1 cellular context compared by ENCODE assay signal in the genomic region with DNA sequence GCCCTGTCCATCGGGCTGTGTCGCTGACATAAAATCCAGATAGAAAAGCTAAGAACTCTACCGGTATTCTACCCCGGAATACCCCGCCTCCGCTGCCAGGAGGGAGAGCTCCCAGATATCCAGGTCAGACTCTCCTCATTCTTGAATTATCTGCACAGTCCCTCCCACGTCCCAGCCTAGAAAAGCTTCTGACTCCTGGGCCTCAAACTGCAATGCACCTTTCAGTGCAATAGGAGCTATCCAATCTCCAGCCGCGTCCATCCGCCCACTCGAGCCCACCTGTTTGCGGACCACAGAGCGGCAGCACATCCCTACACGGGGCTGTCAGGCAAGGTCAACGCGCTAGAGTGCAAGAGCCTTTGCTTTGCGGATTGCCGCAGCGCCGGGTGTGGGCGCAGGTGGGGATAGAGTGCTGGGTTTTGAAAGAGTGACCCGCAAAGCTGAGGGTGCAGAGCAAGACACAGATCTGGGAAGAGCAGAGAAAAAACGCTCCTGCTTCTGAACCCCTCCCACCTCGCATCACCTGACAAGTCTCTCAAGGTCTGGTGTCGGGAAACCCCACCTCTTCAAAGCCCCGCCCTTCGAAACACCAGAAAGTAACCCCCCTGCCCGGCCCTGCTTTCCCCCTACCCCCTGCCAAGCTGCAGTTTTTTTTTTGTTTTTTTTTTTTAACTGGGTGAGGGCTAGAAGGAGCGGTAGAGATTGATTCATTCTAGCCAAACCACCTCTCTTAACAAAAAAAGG.
TF ChIP-seq lines count a peak whose summit lies in the region.

No MANE protein-coding gene starts in this region.

TF ChIP-seq in HepG2, 621 proteins besides CTCF, POLR2A, EP300 and RAD21 (continued from another document and continues in another):
- TF ChIP-seq, protein P1, sequence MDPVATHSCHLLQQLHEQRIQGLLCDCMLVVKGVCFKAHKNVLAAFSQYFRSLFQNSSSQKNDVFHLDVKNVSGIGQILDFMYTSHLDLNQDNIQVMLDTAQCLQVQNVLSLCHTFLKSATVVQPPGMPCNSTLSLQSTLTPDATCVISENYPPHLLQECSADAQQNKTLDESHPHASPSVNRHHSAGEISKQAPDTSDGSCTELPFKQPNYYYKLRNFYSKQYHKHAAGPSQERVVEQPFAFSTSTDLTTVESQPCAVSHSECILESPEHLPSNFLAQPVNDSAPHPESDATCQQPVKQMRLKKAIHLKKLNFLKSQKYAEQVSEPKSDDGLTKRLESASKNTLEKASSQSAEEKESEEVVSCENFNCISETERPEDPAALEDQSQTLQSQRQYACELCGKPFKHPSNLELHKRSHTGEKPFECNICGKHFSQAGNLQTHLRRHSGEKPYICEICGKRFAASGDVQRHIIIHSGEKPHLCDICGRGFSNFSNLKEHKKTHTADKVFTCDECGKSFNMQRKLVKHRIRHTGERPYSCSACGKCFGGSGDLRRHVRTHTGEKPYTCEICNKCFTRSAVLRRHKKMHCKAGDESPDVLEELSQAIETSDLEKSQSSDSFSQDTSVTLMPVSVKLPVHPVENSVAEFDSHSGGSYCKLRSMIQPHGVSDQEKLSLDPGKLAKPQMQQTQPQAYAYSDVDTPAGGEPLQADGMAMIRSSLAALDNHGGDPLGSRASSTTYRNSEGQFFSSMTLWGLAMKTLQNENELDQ (CRISPR knock-in tag; IDR thresholded peaks at IDR 0.05; ENCODE audit: borderline replicate concordance): peak; percentile 17; the same call in 1 of the 2 replicates
- TF ChIP-seq ZC3H13 (CRISPR knock-in tag; IDR thresholded peaks at IDR 0.05): no peak; the same call in 1 of the 2 replicates
- TF ChIP-seq NFE2L1 (CRISPR knock-in tag; IDR thresholded peaks at IDR 0.05; ENCODE audit: borderline replicate concordance): no peak
- TF ChIP-seq, protein P2, sequence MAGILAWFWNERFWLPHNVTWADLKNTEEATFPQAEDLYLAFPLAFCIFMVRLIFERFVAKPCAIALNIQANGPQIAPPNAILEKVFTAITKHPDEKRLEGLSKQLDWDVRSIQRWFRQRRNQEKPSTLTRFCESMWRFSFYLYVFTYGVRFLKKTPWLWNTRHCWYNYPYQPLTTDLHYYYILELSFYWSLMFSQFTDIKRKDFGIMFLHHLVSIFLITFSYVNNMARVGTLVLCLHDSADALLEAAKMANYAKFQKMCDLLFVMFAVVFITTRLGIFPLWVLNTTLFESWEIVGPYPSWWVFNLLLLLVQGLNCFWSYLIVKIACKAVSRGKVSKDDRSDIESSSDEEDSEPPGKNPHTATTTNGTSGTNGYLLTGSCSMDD (CRISPR knock-in tag; IDR thresholded peaks at IDR 0.05): no peak
- TF ChIP-seq, protein P3, sequence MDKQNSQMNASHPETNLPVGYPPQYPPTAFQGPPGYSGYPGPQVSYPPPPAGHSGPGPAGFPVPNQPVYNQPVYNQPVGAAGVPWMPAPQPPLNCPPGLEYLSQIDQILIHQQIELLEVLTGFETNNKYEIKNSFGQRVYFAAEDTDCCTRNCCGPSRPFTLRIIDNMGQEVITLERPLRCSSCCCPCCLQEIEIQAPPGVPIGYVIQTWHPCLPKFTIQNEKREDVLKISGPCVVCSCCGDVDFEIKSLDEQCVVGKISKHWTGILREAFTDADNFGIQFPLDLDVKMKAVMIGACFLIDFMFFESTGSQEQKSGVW (CRISPR knock-in tag; IDR thresholded peaks at IDR 0.05; ENCODE audit: borderline replicate concordance): no peak
- TF ChIP-seq ZNF816 (CRISPR knock-in tag; IDR thresholded peaks at IDR 0.05; ENCODE audit: borderline replicate concordance): no peak
- TF ChIP-seq U2AF2 (IDR thresholded peaks at IDR 0.05; ENCODE audit: low read depth, low read length): no peak
- TF ChIP-seq, protein P4, sequence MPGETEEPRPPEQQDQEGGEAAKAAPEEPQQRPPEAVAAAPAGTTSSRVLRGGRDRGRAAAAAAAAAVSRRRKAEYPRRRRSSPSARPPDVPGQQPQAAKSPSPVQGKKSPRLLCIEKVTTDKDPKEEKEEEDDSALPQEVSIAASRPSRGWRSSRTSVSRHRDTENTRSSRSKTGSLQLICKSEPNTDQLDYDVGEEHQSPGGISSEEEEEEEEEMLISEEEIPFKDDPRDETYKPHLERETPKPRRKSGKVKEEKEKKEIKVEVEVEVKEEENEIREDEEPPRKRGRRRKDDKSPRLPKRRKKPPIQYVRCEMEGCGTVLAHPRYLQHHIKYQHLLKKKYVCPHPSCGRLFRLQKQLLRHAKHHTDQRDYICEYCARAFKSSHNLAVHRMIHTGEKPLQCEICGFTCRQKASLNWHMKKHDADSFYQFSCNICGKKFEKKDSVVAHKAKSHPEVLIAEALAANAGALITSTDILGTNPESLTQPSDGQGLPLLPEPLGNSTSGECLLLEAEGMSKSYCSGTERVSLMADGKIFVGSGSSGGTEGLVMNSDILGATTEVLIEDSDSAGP (CRISPR knock-in tag; IDR thresholded peaks at IDR 0.05; ENCODE audit: borderline replicate concordance): peak; percentile 64
- TF ChIP-seq, protein P5, sequence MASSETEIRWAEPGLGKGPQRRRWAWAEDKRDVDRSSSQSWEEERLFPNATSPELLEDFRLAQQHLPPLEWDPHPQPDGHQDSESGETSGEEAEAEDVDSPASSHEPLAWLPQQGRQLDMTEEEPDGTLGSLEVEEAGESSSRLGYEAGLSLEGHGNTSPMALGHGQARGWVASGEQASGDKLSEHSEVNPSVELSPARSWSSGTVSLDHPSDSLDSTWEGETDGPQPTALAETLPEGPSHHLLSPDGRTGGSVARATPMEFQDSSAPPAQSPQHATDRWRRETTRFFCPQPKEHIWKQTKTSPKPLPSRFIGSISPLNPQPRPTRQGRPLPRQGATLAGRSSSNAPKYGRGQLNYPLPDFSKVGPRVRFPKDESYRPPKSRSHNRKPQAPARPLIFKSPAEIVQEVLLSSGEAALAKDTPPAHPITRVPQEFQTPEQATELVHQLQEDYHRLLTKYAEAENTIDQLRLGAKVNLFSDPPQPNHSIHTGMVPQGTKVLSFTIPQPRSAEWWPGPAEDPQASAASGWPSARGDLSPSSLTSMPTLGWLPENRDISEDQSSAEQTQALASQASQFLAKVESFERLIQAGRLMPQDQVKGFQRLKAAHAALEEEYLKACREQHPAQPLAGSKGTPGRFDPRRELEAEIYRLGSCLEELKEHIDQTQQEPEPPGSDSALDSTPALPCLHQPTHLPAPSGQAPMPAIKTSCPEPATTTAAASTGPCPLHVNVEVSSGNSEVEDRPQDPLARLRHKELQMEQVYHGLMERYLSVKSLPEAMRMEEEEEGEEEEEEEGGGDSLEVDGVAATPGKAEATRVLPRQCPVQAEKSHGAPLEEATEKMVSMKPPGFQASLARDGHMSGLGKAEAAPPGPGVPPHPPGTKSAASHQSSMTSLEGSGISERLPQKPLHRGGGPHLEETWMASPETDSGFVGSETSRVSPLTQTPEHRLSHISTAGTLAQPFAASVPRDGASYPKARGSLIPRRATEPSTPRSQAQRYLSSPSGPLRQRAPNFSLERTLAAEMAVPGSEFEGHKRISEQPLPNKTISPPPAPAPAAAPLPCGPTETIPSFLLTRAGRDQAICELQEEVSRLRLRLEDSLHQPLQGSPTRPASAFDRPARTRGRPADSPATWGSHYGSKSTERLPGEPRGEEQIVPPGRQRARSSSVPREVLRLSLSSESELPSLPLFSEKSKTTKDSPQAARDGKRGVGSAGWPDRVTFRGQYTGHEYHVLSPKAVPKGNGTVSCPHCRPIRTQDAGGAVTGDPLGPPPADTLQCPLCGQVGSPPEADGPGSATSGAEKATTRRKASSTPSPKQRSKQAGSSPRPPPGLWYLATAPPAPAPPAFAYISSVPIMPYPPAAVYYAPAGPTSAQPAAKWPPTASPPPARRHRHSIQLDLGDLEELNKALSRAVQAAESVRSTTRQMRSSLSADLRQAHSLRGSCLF (CRISPR knock-in tag; IDR thresholded peaks at IDR 0.05; ENCODE audit: borderline replicate concordance): no peak
- no peak for TF ChIP-seq TCF12 (IDR thresholded peaks at IDR 0.05)
- TF ChIP-seq TCF12 (CRISPR knock-in tag; IDR thresholded peaks at IDR 0.05): no peak
- TF ChIP-seq ATM (IDR thresholded peaks at IDR 0.05; ENCODE audit: borderline replicate concordance): no peak
- TF ChIP-seq, protein P6, sequence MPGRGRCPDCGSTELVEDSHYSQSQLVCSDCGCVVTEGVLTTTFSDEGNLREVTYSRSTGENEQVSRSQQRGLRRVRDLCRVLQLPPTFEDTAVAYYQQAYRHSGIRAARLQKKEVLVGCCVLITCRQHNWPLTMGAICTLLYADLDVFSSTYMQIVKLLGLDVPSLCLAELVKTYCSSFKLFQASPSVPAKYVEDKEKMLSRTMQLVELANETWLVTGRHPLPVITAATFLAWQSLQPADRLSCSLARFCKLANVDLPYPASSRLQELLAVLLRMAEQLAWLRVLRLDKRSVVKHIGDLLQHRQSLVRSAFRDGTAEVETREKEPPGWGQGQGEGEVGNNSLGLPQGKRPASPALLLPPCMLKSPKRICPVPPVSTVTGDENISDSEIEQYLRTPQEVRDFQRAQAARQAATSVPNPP (CRISPR knock-in tag; IDR thresholded peaks at IDR 0.05): no peak
- no peak for TF ChIP-seq PAX8 (CRISPR knock-in tag; IDR thresholded peaks at IDR 0.05; ENCODE audit: borderline replicate concordance)
- no peak for TF ChIP-seq ISX (CRISPR knock-in tag; conservative IDR thresholded peaks at IDR 0.05)
- TF ChIP-seq, protein P7, sequence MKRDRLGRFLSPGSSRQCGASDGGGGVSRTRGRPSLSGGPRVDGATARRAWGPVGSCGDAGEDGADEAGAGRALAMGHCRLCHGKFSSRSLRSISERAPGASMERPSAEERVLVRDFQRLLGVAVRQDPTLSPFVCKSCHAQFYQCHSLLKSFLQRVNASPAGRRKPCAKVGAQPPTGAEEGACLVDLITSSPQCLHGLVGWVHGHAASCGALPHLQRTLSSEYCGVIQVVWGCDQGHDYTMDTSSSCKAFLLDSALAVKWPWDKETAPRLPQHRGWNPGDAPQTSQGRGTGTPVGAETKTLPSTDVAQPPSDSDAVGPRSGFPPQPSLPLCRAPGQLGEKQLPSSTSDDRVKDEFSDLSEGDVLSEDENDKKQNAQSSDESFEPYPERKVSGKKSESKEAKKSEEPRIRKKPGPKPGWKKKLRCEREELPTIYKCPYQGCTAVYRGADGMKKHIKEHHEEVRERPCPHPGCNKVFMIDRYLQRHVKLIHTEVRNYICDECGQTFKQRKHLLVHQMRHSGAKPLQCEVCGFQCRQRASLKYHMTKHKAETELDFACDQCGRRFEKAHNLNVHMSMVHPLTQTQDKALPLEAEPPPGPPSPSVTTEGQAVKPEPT (CRISPR knock-in tag; IDR thresholded peaks at IDR 0.05; ENCODE audit: low read depth): 0 out of 2 replicates have a peak, but pooled peaks have one; percentile 45
- no peak for TF ChIP-seq ESRRA (CRISPR knock-in tag; IDR thresholded peaks at IDR 0.05; ENCODE audit: low read depth)
- TF ChIP-seq HMGA1 (CRISPR knock-in tag; conservative IDR thresholded peaks at IDR 0.05): no peak
- no peak for TF ChIP-seq NFE2L2 (IDR thresholded peaks at IDR 0.05; ENCODE audit: low read length)
- TF ChIP-seq BHLHE40 (IDR thresholded peaks at IDR 0.05; ENCODE audit: low read length): no peak
- TF ChIP-seq ZNF354B (CRISPR knock-in tag; IDR thresholded peaks at IDR 0.05): no peak
- peak; percentile 34 for TF ChIP-seq YY1 (IDR thresholded peaks at IDR 0.05; ENCODE audit: insufficient read depth, insufficient replicate concordance, low read depth, low read length)
- TF ChIP-seq ZIK1 (CRISPR knock-in tag; IDR thresholded peaks at IDR 0.05; ENCODE audit: borderline replicate concordance, low read depth): no peak
- TF ChIP-seq TSC22D2 (CRISPR knock-in tag; IDR thresholded peaks at IDR 0.05; ENCODE audit: borderline replicate concordance): 0 out of 2 replicates have a peak, but pooled peaks have one; percentile 33
- no peak; the same call in 1 of the 2 replicates for TF ChIP-seq KDM5A (IDR thresholded peaks at IDR 0.05; ENCODE audit: borderline replicate concordance, low read length)
- no peak for TF ChIP-seq IRX3 (CRISPR knock-in tag; IDR thresholded peaks at IDR 0.05; ENCODE audit: borderline replicate concordance, low read depth)
- TF ChIP-seq, protein P8, sequence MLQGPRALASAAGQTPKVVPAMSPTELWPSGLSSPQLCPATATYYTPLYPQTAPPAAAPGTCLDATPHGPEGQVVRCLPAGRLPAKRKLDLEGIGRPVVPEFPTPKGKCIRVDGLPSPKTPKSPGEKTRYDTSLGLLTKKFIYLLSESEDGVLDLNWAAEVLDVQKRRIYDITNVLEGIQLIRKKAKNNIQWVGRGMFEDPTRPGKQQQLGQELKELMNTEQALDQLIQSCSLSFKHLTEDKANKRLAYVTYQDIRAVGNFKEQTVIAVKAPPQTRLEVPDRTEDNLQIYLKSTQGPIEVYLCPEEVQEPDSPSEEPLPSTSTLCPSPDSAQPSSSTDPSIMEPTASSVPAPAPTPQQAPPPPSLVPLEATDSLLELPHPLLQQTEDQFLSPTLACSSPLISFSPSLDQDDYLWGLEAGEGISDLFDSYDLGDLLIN (CRISPR knock-in tag; IDR thresholded peaks at IDR 0.05; ENCODE audit: borderline replicate concordance): no peak
- TF ChIP-seq GATAD1 (CRISPR knock-in tag; IDR thresholded peaks at IDR 0.05): peak; percentile 48; the same call in 1 of the 2 replicates
- no peak for TF ChIP-seq GZF1 (CRISPR knock-in tag; IDR thresholded peaks at IDR 0.05)
- no peak for TF ChIP-seq PCBP2 (optimal IDR thresholded peaks at IDR 0.05; ENCODE audit: low read depth, low read length, poor library complexity, severe bottlenecking)
- TF ChIP-seq FOXC1 (CRISPR knock-in tag; IDR thresholded peaks at IDR 0.05; ENCODE audit: borderline replicate concordance): peak; percentile 71; the same call in 1 of the 2 replicates
- TF ChIP-seq RELA (CRISPR knock-in tag; IDR thresholded peaks at IDR 0.05): no peak
- TF ChIP-seq PPARG (CRISPR knock-in tag; conservative IDR thresholded peaks at IDR 0.05): 0 out of 2 replicates have a peak, but pooled peaks have one; percentile 22
- no peak for TF ChIP-seq YEATS4 (CRISPR knock-in tag; IDR thresholded peaks at IDR 0.05; ENCODE audit: borderline replicate concordance)
- no peak for TF ChIP-seq MBNL3 (CRISPR knock-in tag; conservative IDR thresholded peaks at IDR 0.05)
- no peak for TF ChIP-seq MAFK (conservative IDR thresholded peaks at IDR 0.05 in 1 of 2, IDR thresholded peaks at IDR 0.05 in 1 of 2; ENCODE audit: low read length in 2 of 2)
- TF ChIP-seq, protein P9, sequence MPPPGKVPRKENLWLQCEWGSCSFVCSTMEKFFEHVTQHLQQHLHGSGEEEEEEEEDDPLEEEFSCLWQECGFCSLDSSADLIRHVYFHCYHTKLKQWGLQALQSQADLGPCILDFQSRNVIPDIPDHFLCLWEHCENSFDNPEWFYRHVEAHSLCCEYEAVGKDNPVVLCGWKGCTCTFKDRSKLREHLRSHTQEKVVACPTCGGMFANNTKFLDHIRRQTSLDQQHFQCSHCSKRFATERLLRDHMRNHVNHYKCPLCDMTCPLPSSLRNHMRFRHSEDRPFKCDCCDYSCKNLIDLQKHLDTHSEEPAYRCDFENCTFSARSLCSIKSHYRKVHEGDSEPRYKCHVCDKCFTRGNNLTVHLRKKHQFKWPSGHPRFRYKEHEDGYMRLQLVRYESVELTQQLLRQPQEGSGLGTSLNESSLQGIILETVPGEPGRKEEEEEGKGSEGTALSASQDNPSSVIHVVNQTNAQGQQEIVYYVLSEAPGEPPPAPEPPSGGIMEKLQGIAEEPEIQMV (CRISPR knock-in tag; IDR thresholded peaks at IDR 0.05; ENCODE audit: low read depth): no peak
- no peak for TF ChIP-seq KDM1A (CRISPR knock-in tag; IDR thresholded peaks at IDR 0.05)
- TF ChIP-seq ZKSCAN1 (IDR thresholded peaks at IDR 0.05; ENCODE audit: low read length): no peak
- 0 out of 2 replicates have a peak, but pooled peaks have one; percentile 30 for TF ChIP-seq ZNF264 (CRISPR knock-in tag; IDR thresholded peaks at IDR 0.05)
- TF ChIP-seq KDM4B (CRISPR knock-in tag; IDR thresholded peaks at IDR 0.05): no peak
